In the genomic region with DNA sequence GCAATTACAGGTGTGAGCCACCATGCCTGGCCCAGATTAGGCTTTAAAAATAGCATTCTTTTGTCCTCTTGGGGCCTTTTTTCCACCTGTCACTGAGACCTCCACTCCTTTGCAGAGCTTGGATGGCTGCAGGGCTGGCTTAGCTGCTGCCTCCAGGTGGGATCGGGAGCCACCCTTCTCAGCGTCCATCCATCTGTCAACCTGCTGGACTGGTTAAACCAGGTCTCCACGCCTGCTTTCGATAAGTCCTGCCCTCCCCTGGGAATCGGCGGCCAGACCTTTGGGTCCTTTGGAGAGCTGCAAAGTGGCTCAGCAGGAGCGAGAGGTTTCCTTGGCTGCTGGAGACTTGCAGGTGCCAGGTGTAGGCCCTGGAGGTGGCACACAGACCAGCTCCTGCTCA, we compare ENCODE assay signal across 10 cellular contexts. TPM values are rescaled to one million over a fixed set of nuclear protein-coding genes. Genes with fewer than 3 reads are reported as not detected.
A peak's percentile ranks its signal among the peaks of the same experiment; 100 is the strongest.
DNase-seq lines count a peak whose midpoint lies in the region; ATAC-seq, FAIRE-seq and TF ChIP-seq lines count a peak whose summit lies in the region.
"Had no signal": no experiment of that assay in that cellular context is flagged by ENCODE, and none has a peak within 500 bp of the region (broad histone marks: within the 10 kb centered on the region; RNA-seq: fewer than 3 reads in every experiment).

No MANE protein-coding gene starts in this region.

- no peaks in the 10 kb centered on the region for H3K36me3 ChIP-seq in keratinocyte (ENCODE audit: control insufficient read depth in 2 of 2, extremely low read depth in 1 of 2, insufficient read depth in 2 of 2, low read length in 2 of 2)
- H3K36me3 ChIP-seq in upper lobe of right lung = no peaks in the 10 kb centered on the region
- no peaks in the 10 kb centered on the region for H3K36me3 ChIP-seq in brain microvascular endothelial cell (replicated peaks)

- no peaks in the 10 kb centered on the region for H3K79me2 ChIP-seq in keratinocyte (ENCODE audit: control insufficient read depth, insufficient read depth, low read length)

- H3K9me3 ChIP-seq in keratinocyte (ENCODE audit: control insufficient read depth, low read depth, low read length) (no peaks in the 10 kb centered on the region), upper lobe of right lung (no peaks in the 10 kb centered on the region)

- H2AFZ ChIP-seq in keratinocyte (ENCODE audit: control insufficient read depth, low read length) = no peak overlapping the region

- BruUV-seq in MCF 10A (replicated peaks; lab: Mats Ljungman, UMichigan) = no TSS peak

- in situ Hi-C loops in T47D (cut with HindIII; ENCODE audit: low pct_unique_long_range_greater_than_20kb, low sequenced_read_pairs) (no loop called here), brain microvascular endothelial cell (cut with HindIII; ENCODE audit: low pct_ligation_motif_present, low sequenced_read_pairs) (no loop called here)

- H4K20me1 ChIP-seq in keratinocyte (ENCODE audit: control insufficient read depth, extremely low read depth, insufficient read depth, low read length) = no peaks in the 10 kb centered on the region

- no peaks in the 10 kb centered on the region for H3K4me1 Mint-ChIP-seq in MCF 10A (ENCODE audit: insufficient read depth, unreplicated experiment)

- no peak overlapping the region for H3K9ac ChIP-seq in keratinocyte (ENCODE audit: control insufficient read depth, extremely low read depth, insufficient read depth, low read length)

- peak; percentile 64 to 85 for DNase-seq in T47D (ENCODE audit: low read depth in 1 of 2, low spot score in 1 of 2)
- no peak for DNase-seq in MCF 10A (ENCODE audit: unreplicated experiment)
- DNase-seq in NCI-H748 (lab: John Stamatoyannopoulos, UW; ENCODE audit: unreplicated experiment) = peak; percentile 96
- no peak for DNase-seq in keratinocyte (ENCODE audit: low read depth, low spot score)
- peak; percentile 90 for DNase-seq in upper lobe of right lung
- no peak for DNase-seq in SIG-M5 treated with dmso at 0.1 percent for 504 hours (lab: John Stamatoyannopoulos, UW; ENCODE audit: unreplicated experiment)
- DNase-seq in brain microvascular endothelial cell = no peak
- DNase-seq: activated CD8-positive, alpha-beta memory T cell treated with anti-CD3 and anti-CD28 coated beads, Interleukin-2, amount 10 ng/mL, durations not matched to agents 7 days and 5 days; NCI-H2081 treated with DMSO at 0.1 percent for 48 hours had no signal

- no peak overlapping the region for H3K27ac Mint-ChIP-seq in MCF 10A (ENCODE audit: low read depth, unreplicated experiment)
- H3K27ac Mint-ChIP-seq: activated CD8-positive, alpha-beta memory T cell treated with anti-CD3 and anti-CD28 coated beads, Interleukin-2, amount 10 ng/mL, durations not matched to agents 7 days and 5 days had no signal

- POLR2A ChIA-PET in MCF 10A (lab: Yijun Ruan, JAX) = no interaction called here

- FAIRE-seq in keratinocyte (lab: Jason Lieb, UNC) = peak; percentile 49

- dilution Hi-C loops in keratinocyte (cut with MboI; ENCODE audit: extremely low pct_ligation_motif_present, low sequenced_read_pairs) = no loop called here

- no peak for TF ChIP-seq CTCF in MCF 10A (IDR thresholded peaks at IDR 0.05; ENCODE audit: unreplicated experiment)
- peak; percentile 34 to 53 (median 46) for TF ChIP-seq CTCF in keratinocyte (optimal IDR thresholded peaks at IDR 0.05 in 1 of 3, IDR thresholded peaks at IDR 0.05 in 1 of 3, conservative IDR thresholded peaks at IDR 0.05 in 1 of 3; ENCODE audit: extremely low read depth in 1 of 3, insufficient read depth in 2 of 3, low read length in 3 of 3)
- TF ChIP-seq CTCF in upper lobe of right lung (IDR thresholded peaks at IDR 0.05) = peak; percentile 23
- no peak for TF ChIP-seq CTCF in brain microvascular endothelial cell (IDR thresholded peaks at IDR 0.05; ENCODE audit: low read depth, low read length, missing control alignments)

- H3K4me1 ChIP-seq in keratinocyte (ENCODE audit: control insufficient read depth, extremely low read depth, insufficient read depth, low read length) (peaks cover 2% of the 10 kb centered on the region), upper lobe of right lung (peaks cover 42% of the 10 kb centered on the region)

- no peaks in the 10 kb centered on the region for H3K27me3 Mint-ChIP-seq in MCF 10A (ENCODE audit: insufficient read depth, unreplicated experiment)

- peaks cover 5% of the 10 kb centered on the region for H3K27me3 ChIP-seq in keratinocyte (ENCODE audit: control insufficient read depth, extremely low read depth, insufficient read depth, low read length)
- no peaks in the 10 kb centered on the region for H3K27me3 ChIP-seq in upper lobe of right lung
- H3K27me3 ChIP-seq in brain microvascular endothelial cell (replicated peaks) = no peaks in the 10 kb centered on the region

- H3K4me3 Mint-ChIP-seq in MCF 10A (ENCODE audit: unreplicated experiment) = no peak overlapping the region
- H3K4me3 Mint-ChIP-seq: activated CD8-positive, alpha-beta memory T cell treated with anti-CD3 and anti-CD28 coated beads, Interleukin-2, amount 10 ng/mL, durations not matched to agents 7 days and 5 days had no signal

- H3K27ac ChIP-seq in keratinocyte (ENCODE audit: control insufficient read depth, insufficient read depth, low read length) = no peak overlapping the region
- H3K27ac ChIP-seq in upper lobe of right lung = peak overlapping the region; percentile 11
- no peak overlapping the region for H3K27ac ChIP-seq in brain microvascular endothelial cell

- intact Hi-C loops in MCF 10A (cut with micrococcal nuclease) (no loop called here), upper lobe of right lung (cut with DNase I) (no loop called here)

- H3K9me1 ChIP-seq in keratinocyte (ENCODE audit: control insufficient read depth, extremely low read depth, insufficient read depth, low read length) = no peaks in the 10 kb centered on the region

- peak; percentile 76 for ATAC-seq in upper lobe of right lung
- no peak for ATAC-seq in GM21825 (IDR thresholded peaks at IDR 0.05; ENCODE audit: unreplicated experiment)
- ATAC-seq: activated CD8-positive, alpha-beta memory T cell treated with anti-CD3 and anti-CD28 coated beads, Interleukin-2, amount 10 ng/mL, durations not matched to agents 7 days and 5 days had no signal

- H3K36me3 Mint-ChIP-seq in MCF 10A (ENCODE audit: insufficient read depth, unreplicated experiment) = no peaks in the 10 kb centered on the region
- H3K36me3 Mint-ChIP-seq: activated CD8-positive, alpha-beta memory T cell treated with anti-CD3 and anti-CD28 coated beads, Interleukin-2, amount 10 ng/mL, durations not matched to agents 7 days and 5 days had no signal

- no peak overlapping the region for H3K4me3 ChIP-seq in keratinocyte (ENCODE audit: control insufficient read depth in 2 of 3, extremely low read depth in 1 of 3, insufficient read depth in 2 of 3, low read depth in 1 of 3, low read length in 3 of 3)
- no peak overlapping the region for H3K4me3 ChIP-seq in upper lobe of right lung
- no peak overlapping the region for H3K4me3 ChIP-seq in brain microvascular endothelial cell (ENCODE audit: low read depth, low read length)

- H3K9me3 Mint-ChIP-seq in MCF 10A (ENCODE audit: unreplicated experiment) = no peaks in the 10 kb centered on the region

- CTCF ChIA-PET in MCF 10A (lab: Yijun Ruan, JAX) = no interaction called here

- H3K4me2 ChIP-seq in keratinocyte (ENCODE audit: control insufficient read depth, extremely low read depth, insufficient read depth, low read depth, low read length) = no peak overlapping the region

RNA-seq across cellular contexts. Expression of a gene that starts 23.4 kb away (rescaled TPM):
- total RNA-seq in MCF 10A (2022) (15.6 and 23.7 TPM in 2 replicates), upper lobe of right lung (71.4 TPM)
- polyA plus RNA-seq in keratinocyte = 15.4 to 18.4 TPM (median 17.3 TPM) in 3 replicates
- 21.6 TPM for polyA plus RNA-seq in keratinocyte (2011; ENCODE audit: low read depth)
- 8.0 and 9.5 TPM in 2 replicates for polyA plus RNA-seq in keratinocyte (2011; cell fraction: cytosol; rRNA removed)
- polyA plus RNA-seq in keratinocyte (2011; cell fraction: nucleus; rRNA removed) = 19.9 and 23.1 TPM in 2 replicates
- 11.9 and 14.8 TPM in 2 replicates for polyA plus RNA-seq in keratinocyte (2012; ENCODE audit: low replicate concordance)
- polyA minus RNA-seq in keratinocyte = 15.3 to 27.9 TPM (median 25.4 TPM) in 3 replicates
- polyA minus RNA-seq in keratinocyte (2011; cell fraction: cytosol; rRNA and poly(A)+ RNA removed) = 19.8 TPM
- polyA minus RNA-seq in keratinocyte (2011; cell fraction: nucleus; rRNA and poly(A)+ RNA removed) = 19.4 and 39.2 TPM in 2 replicates

RNA-seq across cellular contexts. Expression of a gene that starts 59.4 kb away (rescaled TPM):
- 49.1 and 69.2 TPM in 2 replicates for total RNA-seq in MCF 10A (2022)
- 16.1 to 23.2 TPM (median 20.6 TPM) in 3 replicates for polyA plus RNA-seq in keratinocyte
- 6.0 TPM for polyA plus RNA-seq in keratinocyte (2011; ENCODE audit: low read depth)
- polyA plus RNA-seq in keratinocyte (2011; cell fraction: cytosol; rRNA removed) = 8.0 and 10.0 TPM in 2 replicates
- polyA plus RNA-seq in keratinocyte (2011; cell fraction: nucleus; rRNA removed) = 99.8 and 117 TPM in 2 replicates
- 24.8 and 29.0 TPM in 2 replicates for polyA plus RNA-seq in keratinocyte (2012; ENCODE audit: low replicate concordance)
- 61.3 to 154 TPM (median 62.8 TPM) in 3 replicates for polyA minus RNA-seq in keratinocyte
- polyA minus RNA-seq in keratinocyte (2011; cell fraction: cytosol; rRNA and poly(A)+ RNA removed) = 39.1 TPM
- 182 and 191 TPM in 2 replicates for polyA minus RNA-seq in keratinocyte (2011; cell fraction: nucleus; rRNA and poly(A)+ RNA removed)
- 53.5 TPM for total RNA-seq in upper lobe of right lung

Comparison
In these comparisons a context has a peak if more than half of its experiments do, and no peak if none do; other contexts are left out.
1. DNase-seq: peak in T47D (2 of 2), NCI-H748 (single experiment) and upper lobe of right lung (single experiment); none in MCF 10A (single experiment), keratinocyte (single experiment), SIG-M5 treated with dmso at 0.1 percent for 504 hours (single experiment) and brain microvascular endothelial cell (single experiment).
2. CTCF ChIP-seq: peak in keratinocyte (3 of 3) and upper lobe of right lung (single experiment); none in MCF 10A (single experiment) and brain microvascular endothelial cell (single experiment).